Comparison of ENCODE assay signal across 1 cellular context in the genomic region with DNA sequence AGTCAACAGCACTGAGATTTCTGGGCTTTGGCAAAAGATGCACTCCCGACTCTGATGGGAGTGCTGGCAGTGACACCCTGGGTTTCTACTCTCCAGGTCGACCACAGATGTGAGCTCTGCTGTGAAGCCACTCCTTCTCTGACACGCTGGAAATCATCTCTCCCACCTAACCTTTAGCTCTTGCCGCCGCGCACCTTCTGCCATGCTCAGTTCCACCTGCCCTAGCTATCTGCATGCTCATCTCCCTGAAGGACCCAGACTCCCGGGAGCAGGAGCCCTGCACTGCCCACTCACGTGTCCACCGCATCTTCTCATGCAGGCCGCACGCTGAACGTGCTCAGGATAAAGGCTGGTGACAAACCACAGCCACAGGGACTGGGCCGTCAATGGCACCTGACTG.
TF ChIP-seq lines count a peak whose summit lies in the region.

No MANE protein-coding gene starts in this region.

TF ChIP-seq in SK-N-SH, 30 proteins besides CTCF, POLR2A, EP300 and RAD21 (continued from another document):
- TF ChIP-seq, protein P1, sequence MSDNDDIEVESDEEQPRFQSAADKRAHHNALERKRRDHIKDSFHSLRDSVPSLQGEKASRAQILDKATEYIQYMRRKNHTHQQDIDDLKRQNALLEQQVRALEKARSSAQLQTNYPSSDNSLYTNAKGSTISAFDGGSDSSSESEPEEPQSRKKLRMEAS (IDR thresholded peaks at IDR 0.05; ENCODE audit: low read depth), result no peak
- TF ChIP-seq, protein P2, sequence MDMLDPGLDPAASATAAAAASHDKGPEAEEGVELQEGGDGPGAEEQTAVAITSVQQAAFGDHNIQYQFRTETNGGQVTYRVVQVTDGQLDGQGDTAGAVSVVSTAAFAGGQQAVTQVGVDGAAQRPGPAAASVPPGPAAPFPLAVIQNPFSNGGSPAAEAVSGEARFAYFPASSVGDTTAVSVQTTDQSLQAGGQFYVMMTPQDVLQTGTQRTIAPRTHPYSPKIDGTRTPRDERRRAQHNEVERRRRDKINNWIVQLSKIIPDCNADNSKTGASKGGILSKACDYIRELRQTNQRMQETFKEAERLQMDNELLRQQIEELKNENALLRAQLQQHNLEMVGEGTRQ (IDR thresholded peaks at IDR 0.05; ENCODE audit: borderline replicate concordance, low read depth, low read length), result no peak
- TF ChIP-seq TEAD4 (IDR thresholded peaks at IDR 0.05; ENCODE audit: borderline replicate concordance, insufficient read depth) (no peak), SMC3 (IDR thresholded peaks at IDR 0.05; ENCODE audit: low read depth, low read length) (no peak), FOXM1 (IDR thresholded peaks at IDR 0.05; ENCODE audit: low read depth) (no peak), NRF1 (IDR thresholded peaks at IDR 0.05; ENCODE audit: low read depth, low read length) (no peak), GATA2 (CRISPR knock-in tag; IDR thresholded peaks at IDR 0.05) (no peak), GABPA (IDR thresholded peaks at IDR 0.05; ENCODE audit: low read depth) (no peak), RFX5 (IDR thresholded peaks at IDR 0.05; ENCODE audit: low read length) (no peak), JUND (IDR thresholded peaks at IDR 0.05) (no peak)
